ENCODE assay signal across 1 cellular context in genomic region chr11:405976-406795, GRCh38.
TF ChIP-seq lines count a peak whose summit lies in the region.

No MANE protein-coding gene starts in this region.

TF ChIP-seq in GM23338, 12 proteins besides CTCF, POLR2A, EP300 and RAD21 (continued from another document):
- no peak for TF ChIP-seq ZNF462 (CRISPR knock-in tag; IDR thresholded peaks at IDR 0.05)
- TF ChIP-seq REST (IDR thresholded peaks at IDR 0.05; ENCODE audit: unreplicated experiment) = no peak
- TF ChIP-seq CREB1 (CRISPR knock-in tag; IDR thresholded peaks at IDR 0.05; ENCODE audit: low read depth) = no peak
- TF ChIP-seq ETS1 (IDR thresholded peaks at IDR 0.05) = no peak
- TF ChIP-seq POLR2AphosphoS5 (IDR thresholded peaks at IDR 0.05; ENCODE audit: low read depth) = no peak
- TF ChIP-seq NANOG (IDR thresholded peaks at IDR 0.05; ENCODE audit: borderline replicate concordance) = no peak
- no peak for TF ChIP-seq ZNF114 (CRISPR knock-in tag; IDR thresholded peaks at IDR 0.05)
- no peak for TF ChIP-seq STAT1 (IDR thresholded peaks at IDR 0.05; ENCODE audit: unreplicated experiment)
- no peak for TF ChIP-seq EZH2 (IDR thresholded peaks at IDR 0.05; ENCODE audit: low read depth, unreplicated experiment)
